Comparison of ENCODE assay signal across 8 cellular contexts in genomic region chr1:151006331-151007052, GRCh38. TPM values are rescaled to one million over a fixed set of nuclear protein-coding genes. Genes with fewer than 3 reads are reported as not detected.
A peak's percentile ranks its signal among the peaks of the same experiment; 100 is the strongest.
DNase-seq lines count a peak whose midpoint lies in the region; ATAC-seq and TF ChIP-seq lines count a peak whose summit lies in the region.

Gene MINDY1, minus strand, starts transcription at chr1:151006902. Its CDS starts 4,285 bp downstream, at chr1:151002617.

- peaks cover 0 to 10% of the 10 kb centered on the region in 2 donors for H3K36me3 ChIP-seq in gastrocnemius medialis

- ATAC-seq in GM19463 (IDR thresholded peaks at IDR 0.05; ENCODE audit: unreplicated experiment), result peak; percentile 64
- peak in 2 of 4 experiments; percentile 14 to 17 for ATAC-seq in T-cell (replicated peaks in 1 of 4)
- peak; percentile 81 to 83 for ATAC-seq in gastrocnemius medialis
- ATAC-seq in GM18868 (IDR thresholded peaks at IDR 0.05; ENCODE audit: unreplicated experiment), result no peak

- no peaks in the 10 kb centered on the region for H3K27me3 ChIP-seq in gastrocnemius medialis

- H3K4me3 Mint-ChIP-seq in CD14-positive monocyte (peak within 1 kb of the TSS; percentile 97), T-cell (peak within 1 kb of the TSS; percentile 96 to 98 (median 98))

- H3K27me3 Mint-ChIP-seq in CD14-positive monocyte (ENCODE audit: low read depth in 3 of 3) (peaks cover 0 to 10% (median 2%) of the 10 kb centered on the region in 3 donors), T-cell (no peaks in the 10 kb centered on the region)

- H3K27ac Mint-ChIP-seq in CD14-positive monocyte, result peak within 1 kb of the TSS; percentile 98 to 99 (median 99)
- H3K27ac Mint-ChIP-seq in T-cell, result peak within 1 kb of the TSS; percentile 96 to 99

- intact Hi-C loops in CD14-positive monocyte (cut with micrococcal nuclease) (loop anchor here (5.0 to 10.0 kb wide), 6 partner anchors 34 to 161 kb away; partner anchors contain the start of genes LYSMD1 (in 2 of the 2), SCNM1 (in 2 of the 2), ARNT (in 1 of the 2) and CDC42SE1 (in 1 of the 2)), gastrocnemius medialis (cut with DNase I; ENCODE audit: low total_unique reads) (loop anchor here (5.0 to 10.0 kb wide), 6 partner anchors 34 to 444 kb away; partner anchors contain the start of genes CDC42SE1, CERS2, ENSA and PSMD4)

- in situ Hi-C loops in gastrocnemius medialis (cut with MboI; ENCODE audit: low sequenced_read_pairs in 4 of 4), result no loop called here

- H3K36me3 Mint-ChIP-seq in CD14-positive monocyte (peaks cover 0 to 11% of the 10 kb centered on the region in 2 donors), T-cell (peaks cover 16% of the 10 kb centered on the region)

- peak within 1 kb of the TSS; percentile 60 to 91 (median 86) for H3K4me3 ChIP-seq in gastrocnemius medialis

- DNase-seq in CD14-positive monocyte (ENCODE audit: low spot score) (peak; percentile 73), NCI-H146 treated with DMSO at 0.1 percent for 48 hours (lab: John Stamatoyannopoulos, UW; ENCODE audit: unreplicated experiment) (peak; percentile 87), T-cell (peak in 6 of 34 experiments; percentile 19 to 37 (median 27)), cerebellar cortex (ENCODE audit: low spot score) (peak; percentile 96), iPS-NIHi7 (ENCODE audit: extremely low spot score) (peak; percentile 85), gastrocnemius medialis (peak; percentile 63 to 76)

- H3K4me1 Mint-ChIP-seq in CD14-positive monocyte (peaks cover 80% of the 10 kb centered on the region), T-cell (peaks cover 85 to 89% (median 89%) of the 10 kb centered on the region in 3 donors)

- POLR2A ChIA-PET in T-cell (lab: Charles Lee), result interaction anchor here (0.6 to 0.7 kb wide), 7 partner anchors 51 to 1119 kb away, joined by 3 to 7 read pairs (median 3); a partner anchor contains a TSS

- H3K4me1 ChIP-seq in gastrocnemius medialis, result peaks cover 63 to 72% of the 10 kb centered on the region in 2 donors

- CTCF ChIA-PET in T-cell (lab: Charles Lee), result interaction anchor here (0.5 to 3.4 kb wide), 12 partner anchors 10 to 619 kb away, joined by 3 to 30 read pairs (median 4); partner anchors contain the start of genes GABPB2 (in 1 of the 2) and TNFAIP8L2 (in 1 of the 2)

- H3K9me3 Mint-ChIP-seq in CD14-positive monocyte (no peaks in the 10 kb centered on the region), T-cell (no peaks in the 10 kb centered on the region)

- peak within 1 kb of the TSS; percentile 89 to 95 (median 94) for H3K27ac ChIP-seq in gastrocnemius medialis

- no peaks in the 10 kb centered on the region for H3K9me3 ChIP-seq in gastrocnemius medialis

- TF ChIP-seq CTCF in CD14-positive monocyte (IDR thresholded peaks at IDR 0.05), result peak; percentile 65
- peak; percentile 18 to 67 (median 38) for TF ChIP-seq CTCF in gastrocnemius medialis (IDR thresholded peaks at IDR 0.05 in 4 of 5, conservative IDR thresholded peaks at IDR 0.05 in 1 of 5)

- peak; percentile 64 to 70 for TF ChIP-seq POLR2A in gastrocnemius medialis (IDR thresholded peaks at IDR 0.05)

RNA-seq across cellular contexts. Expression of gene MINDY1, which starts in this region (rescaled TPM):
- polyA plus RNA-seq in CD14-positive monocyte, result 10 to 100 TPM; 11.5 to 13.2 TPM
- total RNA-seq in T-cell, result 10 to 100 TPM; 15.3 to 26.8 (median 19.0) TPM
- total RNA-seq in gastrocnemius medialis, result 10 to 100 TPM; 13.4 to 22.8 (median 19.7) TPM
